In the genomic region with DNA sequence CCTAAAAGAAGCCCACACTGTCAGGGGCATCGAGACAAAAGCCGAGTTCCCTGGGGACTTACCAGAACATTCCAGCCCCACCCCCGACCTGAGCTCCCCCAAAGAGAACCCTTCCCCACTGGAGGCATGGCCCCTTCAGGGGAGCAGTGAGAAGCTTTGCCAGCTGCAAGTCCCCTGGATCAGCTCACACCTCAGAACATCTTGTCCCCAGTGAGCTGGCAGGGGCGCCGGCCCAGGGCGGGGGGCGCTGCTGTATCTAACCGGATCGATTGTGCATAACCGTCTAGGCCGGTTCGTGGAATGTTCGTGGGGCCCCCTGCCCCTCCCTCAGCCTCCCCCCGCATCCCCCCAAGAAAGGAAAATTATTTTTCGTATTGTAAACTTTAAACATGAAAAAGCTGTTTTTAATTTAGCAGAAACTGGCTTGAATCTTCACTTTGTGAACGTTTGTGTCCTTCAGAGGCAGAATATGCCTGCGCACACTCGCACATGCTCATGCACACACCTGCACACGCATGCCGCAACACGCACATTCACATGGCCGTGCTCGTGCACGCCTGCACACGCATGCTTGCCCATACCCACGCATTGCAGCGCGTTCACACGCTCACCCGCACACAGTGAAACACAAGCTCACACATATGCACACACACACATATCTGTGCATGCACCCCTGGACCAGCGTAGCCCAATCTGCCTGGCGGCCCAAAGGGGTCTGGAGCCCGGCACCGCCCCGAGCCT, we compare ENCODE assay signal across 14 cellular contexts. TPM values are rescaled to one million over a fixed set of nuclear protein-coding genes. Genes with fewer than 3 reads are reported as not detected.
"Had no signal": no experiment of that assay in that cellular context is flagged by ENCODE, and none has a peak within 500 bp of the region (broad histone marks: within the 10 kb centered on the region; RNA-seq: fewer than 3 reads in every experiment).

No MANE protein-coding gene starts in this region.

- H3K36me3 Mint-ChIP-seq: natural killer cell had no signal

- H3K9me3 ChIP-seq: mucosa of descending colon had no signal

- DNase-seq: activated CD4-positive, alpha-beta T cell treated with anti-CD3 and anti-CD28 coated beads for 36 hours; activated CD8-positive, alpha-beta memory T cell treated with anti-CD3 and anti-CD28 coated beads, Interleukin-2, amount 50 U/mL, for 48 hours; activated CD8-positive, alpha-beta T cell treated with anti-CD3 and anti-CD28 coated beads, Interleukin-2, amount 10 ng/mL, durations not matched to agents 7 days and 5 days; cortex of kidney; effector memory CD4-positive, alpha-beta T cell; mucosa of descending colon; natural killer cell; occipital lobe; T-cell; T1000; trophoblast cell had no signal

- H3K27ac Mint-ChIP-seq: activated CD4-positive, alpha-beta T cell treated with anti-CD3 and anti-CD28 coated beads for 36 hours; activated CD8-positive, alpha-beta T cell treated with anti-CD3 and anti-CD28 coated beads, Interleukin-2, amount 10 ng/mL, durations not matched to agents 7 days and 5 days; natural killer cell; T-cell had no signal

- H3K27me3 Mint-ChIP-seq: activated CD4-positive, alpha-beta T cell treated with anti-CD3 and anti-CD28 coated beads for 36 hours; T-cell had no signal

- H3K9me3 Mint-ChIP-seq: natural killer cell, T-cell had no signal

- H3K4me3 ChIP-seq: mucosa of descending colon, smooth muscle cell had no signal

- H3K4me1 Mint-ChIP-seq: activated CD4-positive, alpha-beta T cell treated with anti-CD3 and anti-CD28 coated beads for 36 hours; natural killer cell; T-cell had no signal

- H3K4me3 Mint-ChIP-seq: activated CD4-positive, alpha-beta T cell treated with anti-CD3 and anti-CD28 coated beads for 36 hours; activated CD8-positive, alpha-beta T cell treated with anti-CD3 and anti-CD28 coated beads, Interleukin-2, amount 10 ng/mL, durations not matched to agents 7 days and 5 days; natural killer cell; T-cell had no signal

- H3K27ac ChIP-seq: epithelial cell of prostate had no signal

- ATAC-seq: activated CD4-positive, alpha-beta T cell treated with anti-CD3 and anti-CD28 coated beads for 36 hours; activated CD8-positive, alpha-beta T cell treated with anti-CD3 and anti-CD28 coated beads, Interleukin-2, amount 10 ng/mL, durations not matched to agents 7 days and 5 days; natural killer cell; T-cell had no signal

RNA-seq across cellular contexts. Expression of a gene that starts 58.8 kb away (rescaled TPM):
- total RNA-seq: activated CD8-positive, alpha-beta T cell treated with anti-CD3 and anti-CD28 coated beads, Interleukin-2, amount 10 ng/mL, durations not matched to agents 7 days and 5 days; lung microvascular endothelial cell; natural killer cell had no signal
